8 cellular contexts compared by ENCODE assay signal in the genomic region with DNA sequence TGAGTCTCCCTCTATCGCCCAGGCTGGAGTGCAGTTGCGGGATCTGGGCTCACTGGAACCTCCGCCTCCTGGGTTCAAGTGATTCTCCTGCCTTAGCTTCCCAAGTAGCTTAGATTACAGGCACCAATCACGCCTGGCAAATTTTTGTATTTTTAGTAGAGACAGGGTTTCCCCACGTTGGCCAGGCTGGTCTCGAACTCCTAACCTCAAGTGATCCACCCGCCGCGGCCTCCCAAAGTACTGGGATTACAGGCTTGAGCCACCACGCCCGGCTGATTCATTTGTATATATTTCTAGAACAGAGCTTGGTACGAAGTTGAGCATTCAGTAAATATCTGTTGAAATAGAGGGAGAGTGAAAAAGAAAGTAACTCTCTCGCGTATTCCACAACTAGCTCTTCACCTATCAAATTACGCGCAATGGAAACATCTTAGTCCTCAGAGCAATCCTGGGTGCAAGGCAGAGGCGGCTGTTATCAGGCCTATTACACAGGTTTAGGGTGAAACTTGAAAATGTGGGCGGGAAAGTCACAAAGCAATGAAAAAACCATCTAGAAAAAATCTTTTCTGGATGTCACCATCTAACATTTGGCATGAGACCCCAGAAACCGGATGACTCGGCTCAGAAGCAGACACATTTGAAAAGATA. TPM values are rescaled to one million over a fixed set of nuclear protein-coding genes. Genes with fewer than 3 reads are reported as not detected.
DNase-seq lines count a peak whose midpoint lies in the region; ATAC-seq and TF ChIP-seq lines count a peak whose summit lies in the region.

No MANE protein-coding gene starts in this region.

- H3K27me3 ChIP-seq in muscle layer of colon (ENCODE audit: control insufficient read depth in 1 of 2, insufficient read depth in 2 of 2, low read length in 2 of 2), result no peaks in the 10 kb centered on the region
- H3K27me3 ChIP-seq in stomach, result no peaks in the 10 kb centered on the region

- TF ChIP-seq EP300 in stomach (IDR thresholded peaks at IDR 0.05), result no peak

- H3K36me3 ChIP-seq in muscle layer of colon (ENCODE audit: insufficient read depth, low read length) (peaks cover 18% of the 10 kb centered on the region), stomach (peaks cover 12 to 24% (median 22%) of the 10 kb centered on the region in 4 donors)

- intact Hi-C loops in stomach (cut with DNase I; ENCODE audit: low total_unique reads), result no loop called here

- H3K4me3 ChIP-seq in coronary artery (peak overlapping the region; percentile 99), muscle layer of colon (ENCODE audit: low read depth in 1 of 2, low read length in 2 of 2) (peak overlapping the region; percentile 26 to 97), stomach (peak overlapping the region; percentile 81 to 97 (median 88))

- peak; percentile 16 for DNase-seq in activated CD4-positive, alpha-beta T cell treated with anti-CD3 and anti-CD28 coated beads for 1 hour
- DNase-seq in coronary artery (ENCODE audit: low spot score), result no peak
- peak; percentile 48 for DNase-seq in stomach
- DNase-seq in NK-92 treated with Interleukin-12 subunit alpha and Interleukin-12 subunit beta, amount 100 ng/mL, for 24 hours (lab: John Stamatoyannopoulos, UW), result no peak

- H3K9me3 ChIP-seq in muscle layer of colon (ENCODE audit: low read length), result no peaks in the 10 kb centered on the region
- H3K9me3 ChIP-seq in stomach, result no peaks in the 10 kb centered on the region

- TF ChIP-seq POLR2A in stomach (IDR thresholded peaks at IDR 0.05), result no peak

- TF ChIP-seq CTCF in C4-2B (conservative IDR thresholded peaks at IDR 0.05) (no peak), coronary artery (IDR thresholded peaks at IDR 0.05) (no peak), stomach (IDR thresholded peaks at IDR 0.05) (no peak)

- H3K27ac ChIP-seq in C4-2B (peak overlapping the region; percentile 89), coronary artery (peak overlapping the region; percentile 56 to 91), muscle layer of colon (ENCODE audit: low read depth, low read length) (peak overlapping the region; percentile 41), stomach (peak overlapping the region; percentile 77 to 98 (median 97))

- peak overlapping the region; percentile 73 for H3K9ac ChIP-seq in muscle layer of colon (ENCODE audit: low read length)

- H3K4me1 ChIP-seq in muscle layer of colon (ENCODE audit: insufficient read depth, low read length) (peaks cover 17% of the 10 kb centered on the region), stomach (peaks cover 12 to 24% (median 22%) of the 10 kb centered on the region in 4 donors)

- 49 to 62% (median 57%) methylated on average over 20 of the region's 20 CpGs for WGBS in stomach, 5 donors

- peak; percentile 1 for ATAC-seq in HG03064 (IDR thresholded peaks at IDR 0.05; ENCODE audit: low read depth, unreplicated experiment)
- no peak for ATAC-seq in GM21825 (IDR thresholded peaks at IDR 0.05; ENCODE audit: unreplicated experiment)

RNA-seq across cellular contexts. Expression of a gene that starts 0.7 kb away (rescaled TPM):
- total RNA-seq in stomach, result 100 to 1,000 TPM in 2 of 5 donors, 10 to 100 TPM in 3; 17.5 to 186 (median 97.3) TPM
- 100 to 1,000 TPM; 104 to 170 (median 161) TPM for polyA plus RNA-seq in stomach

RNA-seq across cellular contexts. Expression of a gene that starts 35.0 kb away (rescaled TPM):
- 1 to 10 TPM in 1 of 5 donors, not detected in 4; 7.5 TPM for total RNA-seq in stomach
- polyA plus RNA-seq in stomach, result 10 to 100 TPM in 1 of 3 donors, under 1 TPM in 1, not detected in 1; 0.92 to 82.4 TPM

RNA-seq across cellular contexts. Expression of a gene that starts 55.7 kb away (rescaled TPM):
- 10 to 100 TPM in 1 of 5 donors, under 1 TPM in 1, not detected in 3; 0.18 to 77.6 TPM for total RNA-seq in stomach
- polyA plus RNA-seq in stomach, result 1 to 10 TPM in 1 of 3 donors, under 1 TPM in 1, not detected in 1; 0.06 to 6.8 TPM

Comparison
In these comparisons a context has a peak if more than half of its experiments do, and no peak if none do; other contexts are left out.
1. H3K27ac ChIP-seq: peak in every context shown above with its lines; median percentile 97 in stomach; 89 in C4-2B; 74 in coronary artery; 41 in muscle layer of colon.
2. DNase-seq: peak in activated CD4-positive, alpha-beta T cell treated with anti-CD3 and anti-CD28 coated beads for 1 hour (single experiment) and stomach (single experiment); none in coronary artery (single experiment) and NK-92 treated with Interleukin-12 subunit alpha and Interleukin-12 subunit beta, amount 100 ng/mL, for 24 hours (single experiment).
3. Peak in every context shown above with its lines, with median percentiles within 50 percentile points of each other: H3K4me3 ChIP-seq.